ENCODE assay signal across 1 cellular context in the genomic region with DNA sequence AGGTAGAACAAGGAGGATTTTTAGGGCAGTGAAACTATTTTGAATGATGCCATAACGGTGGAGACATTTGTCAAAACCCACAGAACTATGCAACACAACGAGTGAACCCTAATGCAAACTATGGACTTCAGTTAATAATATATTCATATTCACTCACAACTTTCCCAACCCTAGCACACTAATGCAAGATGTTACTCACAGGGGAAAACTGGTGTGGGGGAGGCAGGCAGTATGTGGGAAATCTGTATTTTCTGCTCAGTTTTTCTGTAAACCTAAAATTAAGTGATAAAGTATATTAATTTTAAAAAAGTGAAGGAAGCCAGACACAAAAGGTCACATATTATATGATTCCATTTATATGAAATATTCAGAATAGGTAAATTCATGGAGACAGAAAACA.
TF ChIP-seq lines count a peak whose summit lies in the region.

No MANE protein-coding gene starts in this region.

TF ChIP-seq in GM23338, 12 proteins besides CTCF, POLR2A, EP300 and RAD21 (continued from another document):
- TF ChIP-seq, protein P1, sequence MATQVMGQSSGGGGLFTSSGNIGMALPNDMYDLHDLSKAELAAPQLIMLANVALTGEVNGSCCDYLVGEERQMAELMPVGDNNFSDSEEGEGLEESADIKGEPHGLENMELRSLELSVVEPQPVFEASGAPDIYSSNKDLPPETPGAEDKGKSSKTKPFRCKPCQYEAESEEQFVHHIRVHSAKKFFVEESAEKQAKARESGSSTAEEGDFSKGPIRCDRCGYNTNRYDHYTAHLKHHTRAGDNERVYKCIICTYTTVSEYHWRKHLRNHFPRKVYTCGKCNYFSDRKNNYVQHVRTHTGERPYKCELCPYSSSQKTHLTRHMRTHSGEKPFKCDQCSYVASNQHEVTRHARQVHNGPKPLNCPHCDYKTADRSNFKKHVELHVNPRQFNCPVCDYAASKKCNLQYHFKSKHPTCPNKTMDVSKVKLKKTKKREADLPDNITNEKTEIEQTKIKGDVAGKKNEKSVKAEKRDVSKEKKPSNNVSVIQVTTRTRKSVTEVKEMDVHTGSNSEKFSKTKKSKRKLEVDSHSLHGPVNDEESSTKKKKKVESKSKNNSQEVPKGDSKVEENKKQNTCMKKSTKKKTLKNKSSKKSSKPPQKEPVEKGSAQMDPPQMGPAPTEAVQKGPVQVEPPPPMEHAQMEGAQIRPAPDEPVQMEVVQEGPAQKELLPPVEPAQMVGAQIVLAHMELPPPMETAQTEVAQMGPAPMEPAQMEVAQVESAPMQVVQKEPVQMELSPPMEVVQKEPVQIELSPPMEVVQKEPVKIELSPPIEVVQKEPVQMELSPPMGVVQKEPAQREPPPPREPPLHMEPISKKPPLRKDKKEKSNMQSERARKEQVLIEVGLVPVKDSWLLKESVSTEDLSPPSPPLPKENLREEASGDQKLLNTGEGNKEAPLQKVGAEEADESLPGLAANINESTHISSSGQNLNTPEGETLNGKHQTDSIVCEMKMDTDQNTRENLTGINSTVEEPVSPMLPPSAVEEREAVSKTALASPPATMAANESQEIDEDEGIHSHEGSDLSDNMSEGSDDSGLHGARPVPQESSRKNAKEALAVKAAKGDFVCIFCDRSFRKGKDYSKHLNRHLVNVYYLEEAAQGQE (IDR thresholded peaks at IDR 0.05; ENCODE audit: unreplicated experiment): no peak
- TF ChIP-seq POLR2AphosphoS5 (IDR thresholded peaks at IDR 0.05; ENCODE audit: low read depth) (no peak), ZNF331 (CRISPR knock-in tag; IDR thresholded peaks at IDR 0.05; ENCODE audit: low read depth) (no peak)
- TF ChIP-seq, protein P2, sequence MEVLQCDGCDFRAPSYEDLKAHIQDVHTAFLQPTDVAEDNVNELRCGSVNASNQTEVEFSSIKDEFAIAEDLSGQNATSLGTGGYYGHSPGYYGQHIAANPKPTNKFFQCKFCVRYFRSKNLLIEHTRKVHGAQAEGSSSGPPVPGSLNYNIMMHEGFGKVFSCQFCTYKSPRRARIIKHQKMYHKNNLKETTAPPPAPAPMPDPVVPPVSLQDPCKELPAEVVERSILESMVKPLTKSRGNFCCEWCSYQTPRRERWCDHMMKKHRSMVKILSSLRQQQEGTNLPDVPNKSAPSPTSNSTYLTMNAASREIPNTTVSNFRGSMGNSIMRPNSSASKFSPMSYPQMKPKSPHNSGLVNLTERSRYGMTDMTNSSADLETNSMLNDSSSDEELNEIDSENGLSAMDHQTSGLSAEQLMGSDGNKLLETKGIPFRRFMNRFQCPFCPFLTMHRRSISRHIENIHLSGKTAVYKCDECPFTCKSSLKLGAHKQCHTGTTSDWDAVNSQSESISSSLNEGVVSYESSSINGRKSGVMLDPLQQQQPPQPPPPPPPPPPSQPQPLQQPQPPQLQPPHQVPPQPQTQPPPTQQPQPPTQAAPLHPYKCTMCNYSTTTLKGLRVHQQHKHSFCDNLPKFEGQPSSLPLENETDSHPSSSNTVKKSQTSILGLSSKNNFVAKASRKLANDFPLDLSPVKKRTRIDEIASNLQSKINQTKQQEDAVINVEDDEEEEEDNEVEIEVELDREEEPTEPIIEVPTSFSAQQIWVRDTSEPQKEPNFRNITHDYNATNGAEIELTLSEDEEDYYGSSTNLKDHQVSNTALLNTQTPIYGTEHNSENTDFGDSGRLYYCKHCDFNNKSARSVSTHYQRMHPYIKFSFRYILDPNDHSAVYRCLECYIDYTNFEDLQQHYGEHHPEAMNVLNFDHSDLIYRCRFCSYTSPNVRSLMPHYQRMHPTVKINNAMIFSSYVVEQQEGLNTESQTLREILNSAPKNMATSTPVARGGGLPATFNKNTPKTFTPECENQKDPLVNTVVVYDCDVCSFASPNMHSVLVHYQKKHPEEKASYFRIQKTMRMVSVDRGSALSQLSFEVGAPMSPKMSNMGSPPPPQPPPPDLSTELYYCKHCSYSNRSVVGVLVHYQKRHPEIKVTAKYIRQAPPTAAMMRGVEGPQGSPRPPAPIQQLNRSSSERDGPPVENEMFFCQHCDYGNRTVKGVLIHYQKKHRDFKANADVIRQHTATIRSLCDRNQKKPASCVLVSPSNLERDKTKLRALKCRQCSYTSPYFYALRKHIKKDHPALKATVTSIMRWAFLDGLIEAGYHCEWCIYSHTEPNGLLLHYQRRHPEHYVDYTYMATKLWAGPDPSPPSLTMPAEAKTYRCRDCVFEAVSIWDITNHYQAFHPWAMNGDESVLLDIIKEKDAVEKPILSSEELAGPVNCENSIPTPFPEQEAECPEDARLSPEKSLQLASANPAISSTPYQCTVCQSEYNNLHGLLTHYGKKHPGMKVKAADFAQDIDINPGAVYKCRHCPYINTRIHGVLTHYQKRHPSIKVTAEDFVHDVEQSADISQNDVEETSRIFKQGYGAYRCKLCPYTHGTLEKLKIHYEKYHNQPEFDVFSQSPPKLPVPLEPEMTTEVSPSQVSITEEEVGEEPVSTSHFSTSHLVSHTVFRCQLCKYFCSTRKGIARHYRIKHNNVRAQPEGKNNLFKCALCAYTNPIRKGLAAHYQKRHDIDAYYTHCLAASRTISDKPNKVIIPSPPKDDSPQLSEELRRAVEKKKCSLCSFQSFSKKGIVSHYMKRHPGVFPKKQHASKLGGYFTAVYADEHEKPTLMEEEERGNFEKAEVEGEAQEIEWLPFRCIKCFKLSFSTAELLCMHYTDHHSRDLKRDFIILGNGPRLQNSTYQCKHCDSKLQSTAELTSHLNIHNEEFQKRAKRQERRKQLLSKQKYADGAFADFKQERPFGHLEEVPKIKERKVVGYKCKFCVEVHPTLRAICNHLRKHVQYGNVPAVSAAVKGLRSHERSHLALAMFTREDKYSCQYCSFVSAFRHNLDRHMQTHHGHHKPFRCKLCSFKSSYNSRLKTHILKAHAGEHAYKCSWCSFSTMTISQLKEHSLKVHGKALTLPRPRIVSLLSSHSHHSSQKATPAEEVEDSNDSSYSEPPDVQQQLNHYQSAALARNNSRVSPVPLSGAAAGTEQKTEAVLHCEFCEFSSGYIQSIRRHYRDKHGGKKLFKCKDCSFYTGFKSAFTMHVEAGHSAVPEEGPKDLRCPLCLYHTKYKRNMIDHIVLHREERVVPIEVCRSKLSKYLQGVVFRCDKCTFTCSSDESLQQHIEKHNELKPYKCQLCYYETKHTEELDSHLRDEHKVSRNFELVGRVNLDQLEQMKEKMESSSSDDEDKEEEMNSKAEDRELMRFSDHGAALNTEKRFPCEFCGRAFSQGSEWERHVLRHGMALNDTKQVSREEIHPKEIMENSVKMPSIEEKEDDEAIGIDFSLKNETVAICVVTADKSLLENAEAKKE (CRISPR knock-in tag; IDR thresholded peaks at IDR 0.05): no peak
